ENCODE assay signal across 1 cellular context in the genomic region with DNA sequence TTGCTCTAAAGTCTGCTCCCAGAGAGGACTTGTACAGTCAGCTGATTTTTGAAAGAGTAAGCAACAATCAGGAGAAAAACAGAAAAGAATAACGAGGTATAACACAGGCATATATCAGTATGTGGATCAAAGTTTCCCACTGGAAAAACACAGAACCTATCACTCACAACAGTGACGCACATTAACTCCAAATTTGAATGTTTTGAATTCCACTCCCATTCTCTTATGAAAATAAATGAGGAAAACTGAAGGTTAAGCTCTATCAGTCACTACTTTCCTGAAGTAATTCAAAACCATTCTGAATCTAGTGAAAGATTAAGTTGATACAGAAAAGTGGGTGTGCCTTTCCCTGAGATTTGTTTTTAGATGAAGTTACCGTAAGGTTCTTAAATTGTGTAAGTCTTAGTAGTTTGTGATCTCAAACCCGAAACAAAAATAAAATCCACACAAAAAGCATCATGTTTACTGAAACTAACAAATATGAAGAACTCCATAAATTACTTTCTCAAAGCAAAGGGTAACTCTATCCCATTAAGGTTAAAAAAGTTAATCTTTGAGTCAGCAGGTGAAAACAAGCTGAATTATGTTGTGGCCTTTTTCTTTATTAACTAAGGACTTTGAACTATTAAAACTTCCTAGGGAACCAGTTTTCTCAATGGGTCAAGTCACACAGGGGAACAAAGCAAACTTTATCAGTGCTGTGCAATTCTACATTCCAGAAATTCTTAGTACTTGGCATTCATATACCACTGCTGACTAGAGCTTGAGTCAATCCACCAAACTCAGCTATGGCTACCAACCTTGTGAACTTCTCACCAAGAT.
TF ChIP-seq lines count a peak whose summit lies in the region.

No MANE protein-coding gene starts in this region.

TF ChIP-seq in H1, 55 proteins besides CTCF, POLR2A, EP300 and RAD21 (continued from another document):
- TF ChIP-seq CHD7 (IDR thresholded peaks at IDR 0.05; ENCODE audit: insufficient replicate concordance, low read length) (no peak), ZNF274 (IDR thresholded peaks at IDR 0.05; ENCODE audit: borderline replicate concordance, extremely low read depth, low read length) (no peak)
TF ChIP-seq in H1: peak in this region for 3.
